ENCODE assay signal across 8 cellular contexts in genomic region chr10:111993872-111994426, GRCh38.
"Had no signal": no experiment of that assay in that cellular context is flagged by ENCODE, and none has a peak within 500 bp of the region (broad histone marks: within the 10 kb centered on the region; RNA-seq: fewer than 3 reads in every experiment).

No MANE protein-coding gene starts in this region.

- H3K9ac ChIP-seq: GM23248 had no signal

- ATAC-seq: HCT116, HepG2 had no signal

- H3K27ac ChIP-seq: GM23248 had no signal

- H3K9me3 ChIP-seq: HAP-1 had no signal

- H2AFZ ChIP-seq: GM23248 had no signal

- DNase-seq: GM23248, GOT3, H7, HFFc6, KBM-7 had no signal

- H3K4me3 ChIP-seq: GM23248, HAP-1 had no signal

- H3K4me1 ChIP-seq: HAP-1 had no signal

- H3K36me3 ChIP-seq: HAP-1 had no signal
